17 cellular contexts compared by ENCODE assay signal in genomic region chr11:115613986-115614625, GRCh38.
DNase-seq lines count a peak whose midpoint lies in the region; ATAC-seq and TF ChIP-seq lines count a peak whose summit lies in the region.
"Had no signal": no experiment of that assay in that cellular context is flagged by ENCODE, and none has a peak within 500 bp of the region (broad histone marks: within the 10 kb centered on the region; RNA-seq: fewer than 3 reads in every experiment).

No MANE protein-coding gene starts in this region.

- peak overlapping the region; percentile 31 for H3K27ac ChIP-seq in AG04450 (ENCODE audit: low read depth, low read length)
- H3K27ac ChIP-seq: neutrophil, uterus had no signal

- intact Hi-C loops in left colon (cut with DNase I, micrococcal nuclease): no loop called here

- H3K9me3 ChIP-seq in AG04450 (ENCODE audit: control insufficient read depth, insufficient read depth, low read length): 0 out of 2 replicates have a peak, but pooled peaks cover 3% of the 10 kb centered on the region
- H3K9me3 ChIP-seq: neutrophil, uterus had no signal

- ATAC-seq in GM18520 (IDR thresholded peaks at IDR 0.05; ENCODE audit: unreplicated experiment) (no peak), left colon (no peak)
- ATAC-seq: Right ventricle myocardium inferior had no signal

- H3K27ac Mint-ChIP-seq in glutamatergic neuron (ENCODE audit: unreplicated experiment): no peak overlapping the region
- H3K27ac Mint-ChIP-seq: activated naive CD8-positive, alpha-beta T cell treated with anti-CD3 and anti-CD28 coated beads for 36 hours had no signal

- H3K4me3 Mint-ChIP-seq in glutamatergic neuron (ENCODE audit: unreplicated experiment): no peak overlapping the region
- H3K4me3 Mint-ChIP-seq: activated naive CD8-positive, alpha-beta T cell treated with anti-CD3 and anti-CD28 coated beads for 36 hours had no signal

- H3K27me3 Mint-ChIP-seq in glutamatergic neuron (ENCODE audit: unreplicated experiment): peaks cover 3% of the 10 kb centered on the region
- H3K27me3 Mint-ChIP-seq: activated naive CD8-positive, alpha-beta T cell treated with anti-CD3 and anti-CD28 coated beads for 36 hours had no signal

- POLR2A ChIA-PET in AG04450 (lab: Yijun Ruan, JAX): no interaction called here

- H3K4me1 Mint-ChIP-seq in glutamatergic neuron (ENCODE audit: low read depth, unreplicated experiment): peaks cover 38% of the 10 kb centered on the region
- H3K4me1 Mint-ChIP-seq: activated naive CD8-positive, alpha-beta T cell treated with anti-CD3 and anti-CD28 coated beads for 36 hours had no signal

- TF ChIP-seq CTCF in AG04450 (IDR thresholded peaks at IDR 0.05; ENCODE audit: low read depth, low read length): no peak; the same call in 1 of the 2 replicates
- no peak for TF ChIP-seq CTCF in glutamatergic neuron (IDR thresholded peaks at IDR 0.05; ENCODE audit: partially characterized antibody, unreplicated experiment)

- DNase-seq in AG04450 (ENCODE audit: low read depth, low spot score) (peak; percentile 59), HK-2 (ENCODE audit: unreplicated experiment) (peak; percentile 54), amniotic stem cell (lab: John Stamatoyannopoulos, UW) (peak; percentile 39), iris pigment epithelial cell (ENCODE audit: low read depth) (peak; percentile 47), NCI-H345 treated with DMSO at 0.1 percent for 48 hours (lab: John Stamatoyannopoulos, UW; ENCODE audit: unreplicated experiment) (no peak), glutamatergic neuron (no peak), left colon (no peak)
- DNase-seq: activated naive CD8-positive, alpha-beta T cell treated with anti-CD3 and anti-CD28 coated beads for 36 hours; C1 segment of cervical spinal cord; hypothalamus; NCI-H1417; NCI-H526 treated with DMSO at 0.1 percent for 48 hours; stimulated activated CD4-positive, alpha-beta T cell treated with anti-CD3 and anti-CD28 coated beads, Interleukin-12 subunit alpha, Interleukin-12 subunit beta, amount 100 ng/mL, for 4 hours; uterus had no signal

- CTCF ChIA-PET in AG04450 (lab: Charles Lee): interaction anchor here (1.4 to 1.9 kb wide), 2 partner anchors 10 to 290 kb away, joined by 3 to 7 read pairs; no protein-coding TSS in a partner anchor

- H3K4me3 ChIP-seq in AG04450 (ENCODE audit: low read depth, low read length): no peak overlapping the region
- H3K4me3 ChIP-seq: uterus had no signal

- peaks cover 3% of the 10 kb centered on the region for H3K27me3 ChIP-seq in AG04450 (ENCODE audit: control insufficient read depth, insufficient read depth, low read length)
- H3K27me3 ChIP-seq: neutrophil, uterus had no signal

- H3K9me3 Mint-ChIP-seq in glutamatergic neuron (ENCODE audit: unreplicated experiment): peaks cover 5% of the 10 kb centered on the region
- H3K9me3 Mint-ChIP-seq: activated naive CD8-positive, alpha-beta T cell treated with anti-CD3 and anti-CD28 coated beads for 36 hours had no signal

- H3K36me3 Mint-ChIP-seq in glutamatergic neuron (ENCODE audit: unreplicated experiment): peaks cover 5% of the 10 kb centered on the region
- H3K36me3 Mint-ChIP-seq: activated naive CD8-positive, alpha-beta T cell treated with anti-CD3 and anti-CD28 coated beads for 36 hours had no signal

Comparison
In these comparisons a context has a peak if more than half of its experiments do, and no peak if none do; other contexts are left out.
1. DNase-seq: peak in AG04450 (single experiment), HK-2 (single experiment), amniotic stem cell (single experiment) and iris pigment epithelial cell (single experiment); none in NCI-H345 treated with DMSO at 0.1 percent for 48 hours (single experiment), glutamatergic neuron (single experiment) and left colon (0 of 2).